19 cellular contexts compared by ENCODE assay signal in genomic region chr10:5041471-5042023, GRCh38. TPM values are rescaled to one million over a fixed set of nuclear protein-coding genes. Genes with fewer than 3 reads are reported as not detected.
DNase-seq lines count a peak whose midpoint lies in the region; ATAC-seq, FAIRE-seq and TF ChIP-seq lines count a peak whose summit lies in the region.
"Had no signal": no experiment of that assay in that cellular context is flagged by ENCODE, and none has a peak within 500 bp of the region (broad histone marks: within the 10 kb centered on the region; RNA-seq: fewer than 3 reads in every experiment).

No MANE protein-coding gene starts in this region.

- peaks cover 10% of the 10 kb centered on the region; the same call in 1 of the 2 replicates for H3K9me3 Mint-ChIP-seq in HFFc6

- peaks cover 4% of the 10 kb centered on the region; the same call in 1 of the 2 replicates for H3K27me3 Mint-ChIP-seq in HFFc6 (ENCODE audit: insufficient read depth)

- H3K36me3 Mint-ChIP-seq in HFFc6 (ENCODE audit: low read depth): no peaks in the 10 kb centered on the region

- no peak for TF ChIP-seq POLR2A in gastrocnemius medialis (IDR thresholded peaks at IDR 0.05)

- FAIRE-seq in keratinocyte (lab: Jason Lieb, UNC) (no peak), HTR-8/SVneo (lab: Jason Lieb, UNC) (no peak)
- FAIRE-seq: GM18507, GM19239 had no signal

- H3K27me3 ChIP-seq in keratinocyte (ENCODE audit: control insufficient read depth, extremely low read depth, insufficient read depth, low read length) (no peaks in the 10 kb centered on the region), gastrocnemius medialis (no peaks in the 10 kb centered on the region)
- H3K27me3 ChIP-seq: sigmoid colon, upper lobe of right lung had no signal

- H3K9ac ChIP-seq in keratinocyte (ENCODE audit: control insufficient read depth, extremely low read depth, insufficient read depth, low read length): no peak overlapping the region

- H4K20me1 ChIP-seq in keratinocyte (ENCODE audit: control insufficient read depth, extremely low read depth, insufficient read depth, low read length): no peaks in the 10 kb centered on the region

- H3K4me1 Mint-ChIP-seq in HFFc6 (ENCODE audit: low read depth): peaks cover 15% of the 10 kb centered on the region

- H3K4me3 ChIP-seq in keratinocyte (ENCODE audit: control insufficient read depth in 2 of 3, extremely low read depth in 1 of 3, insufficient read depth in 2 of 3, low read depth in 1 of 3, low read length in 3 of 3): peak overlapping the region in 2 of 3 experiments; percentile 14 to 29
- peak overlapping the region in 3 of 4 donors; percentile 16 to 46 (median 25) for H3K4me3 ChIP-seq in gastrocnemius medialis
- H3K4me3 ChIP-seq: lung, upper lobe of right lung had no signal

- H3K9me3 ChIP-seq in keratinocyte (ENCODE audit: control insufficient read depth, low read depth, low read length): no peaks in the 10 kb centered on the region
- no peaks in the 10 kb centered on the region for H3K9me3 ChIP-seq in gastrocnemius medialis
- H3K9me3 ChIP-seq: sigmoid colon, upper lobe of right lung had no signal

- H2AFZ ChIP-seq in keratinocyte (ENCODE audit: control insufficient read depth, low read length): peak overlapping the region; percentile 91

- peak; percentile 56 for ATAC-seq in SK-N-SH treated with all-trans-retinoic acid at 6 μM for 48 hours
- ATAC-seq in gastrocnemius medialis: no peak
- no peak for ATAC-seq in GM21447 (IDR thresholded peaks at IDR 0.05; ENCODE audit: unreplicated experiment)

- peak overlapping the region; percentile 87 for H3K4me2 ChIP-seq in keratinocyte (ENCODE audit: control insufficient read depth, extremely low read depth, insufficient read depth, low read depth, low read length)

- in situ Hi-C loops in gastrocnemius medialis (cut with MboI; ENCODE audit: low sequenced_read_pairs in 4 of 4): no loop called here

- intact Hi-C loops in gastrocnemius medialis (cut with DNase I; ENCODE audit: low total_unique reads): no loop called here

- TF ChIP-seq CTCF in HFFc6 (IDR thresholded peaks at IDR 0.05) (no peak), keratinocyte (optimal IDR thresholded peaks at IDR 0.05 in 1 of 3, IDR thresholded peaks at IDR 0.05 in 1 of 3, conservative IDR thresholded peaks at IDR 0.05 in 1 of 3; ENCODE audit: extremely low read depth in 1 of 3, insufficient read depth in 2 of 3, low read length in 3 of 3) (no peak), gastrocnemius medialis (IDR thresholded peaks at IDR 0.05 in 4 of 5, conservative IDR thresholded peaks at IDR 0.05 in 1 of 5) (no peak)

- H3K36me3 ChIP-seq in keratinocyte (ENCODE audit: control insufficient read depth in 2 of 2, extremely low read depth in 1 of 2, insufficient read depth in 2 of 2, low read length in 2 of 2) (no peaks in the 10 kb centered on the region), gastrocnemius medialis (no peaks in the 10 kb centered on the region)
- H3K36me3 ChIP-seq: sigmoid colon, upper lobe of right lung, WERI-Rb-1 had no signal

- no peak overlapping the region for H3K27ac ChIP-seq in keratinocyte (ENCODE audit: control insufficient read depth, insufficient read depth, low read length)
- H3K27ac ChIP-seq in gastrocnemius medialis: peak overlapping the region in 2 of 4 donors; percentile 36 to 39
- H3K27ac ChIP-seq: upper lobe of right lung, WERI-Rb-1 had no signal

- H3K4me3 Mint-ChIP-seq in HFFc6: peak overlapping the region; percentile 76

- no peaks in the 10 kb centered on the region for H3K79me2 ChIP-seq in keratinocyte (ENCODE audit: control insufficient read depth, insufficient read depth, low read length)

- H3K4me1 ChIP-seq in keratinocyte (ENCODE audit: control insufficient read depth, extremely low read depth, insufficient read depth, low read length) (peaks cover 9% of the 10 kb centered on the region), gastrocnemius medialis (peaks cover 0 to 19% of the 10 kb centered on the region in 2 donors)

- dilution Hi-C loops in keratinocyte (cut with MboI; ENCODE audit: extremely low pct_ligation_motif_present, low sequenced_read_pairs): no loop called here

- DNase-seq in HFFc6 (no peak), keratinocyte (ENCODE audit: low read depth, low spot score) (no peak), gastrocnemius medialis (no peak), Kasumi-1 (lab: John Stamatoyannopoulos, UW) (no peak), SHP77 (lab: John Stamatoyannopoulos, UW) (no peak), HTR-8/SVneo (ENCODE audit: insufficient read length, low spot score) (no peak)
- DNase-seq: AML-193; DMS153; NCI-H2171; sigmoid colon; stimulated activated CD4-positive, alpha-beta T cell treated with anti-CD3 and anti-CD28 coated beads, Interleukin-4, amount 100 ng/mL, for 4 hours; upper lobe of right lung; WERI-Rb-1 had no signal

- peak overlapping the region; percentile 65 for H3K27ac Mint-ChIP-seq in HFFc6

- H3K9me1 ChIP-seq in keratinocyte (ENCODE audit: control insufficient read depth, extremely low read depth, insufficient read depth, low read length): no peaks in the 10 kb centered on the region

TF ChIP-seq in SK-N-SH treated with all-trans-retinoic acid at 6 μM for 48 hours, 23 proteins besides CTCF, POLR2A, EP300 and RAD21:
- TF ChIP-seq GLIS3 (CRISPR knock-in tag; IDR thresholded peaks at IDR 0.05): no peak
TF ChIP-seq in SK-N-SH treated with all-trans-retinoic acid at 6 μM for 48 hours: peak in this region for 0.

RNA-seq across cellular contexts. Expression of gene AKR1C2, which starts 37.9 kb away (rescaled TPM):
- total RNA-seq in HFFc6 (2021; fragmentation: NEBNext Ultra II Directional; extraction: Animal tissue kit (Norgen Biotek cat#: 25700)): 1 to 10 TPM in 3 of 6 experiments, under 1 TPM in 3; 0.52 to 1.5 (median 1.1) TPM
- 24.2 to 173 TPM (median 66.0 TPM) in 3 replicates for polyA plus RNA-seq in keratinocyte
- polyA plus RNA-seq in keratinocyte (2011; ENCODE audit: low read depth): 43.6 TPM
- polyA plus RNA-seq in keratinocyte (2011; cell fraction: cytosol; rRNA removed): 50.5 and 71.2 TPM in 2 replicates
- polyA plus RNA-seq in keratinocyte (2011; cell fraction: nucleus; rRNA removed): 68.6 and 75.6 TPM in 2 replicates
- 21.0 and 101 TPM in 2 replicates for polyA plus RNA-seq in keratinocyte (2012; ENCODE audit: low replicate concordance)
- 7.8 to 78.1 TPM (median 31.6 TPM) in 3 replicates for polyA minus RNA-seq in keratinocyte
- polyA minus RNA-seq in keratinocyte (2011; cell fraction: cytosol; rRNA and poly(A)+ RNA removed): 23.6 TPM
- 9.7 and 21.4 TPM in 2 replicates for polyA minus RNA-seq in keratinocyte (2011; cell fraction: nucleus; rRNA and poly(A)+ RNA removed)
- total RNA-seq in gastrocnemius medialis: 100 to 1,000 TPM; 325 to 380 (median 345) TPM
- total RNA-seq: activated CD8-positive, alpha-beta memory T cell treated with anti-CD3 and anti-CD28 coated beads for 36 hours had no signal

RNA-seq across cellular contexts. Expression of gene AKR1C3, which starts 52.7 kb away (rescaled TPM):
- under 1 TPM in 4 of 6 experiments, not detected in 2; 0.28 to 0.84 (median 0.59) TPM for total RNA-seq in HFFc6 (2021; fragmentation: NEBNext Ultra II Directional; extraction: Animal tissue kit (Norgen Biotek cat#: 25700))
- polyA plus RNA-seq in keratinocyte: 11.7 to 120 TPM (median 27.3 TPM) in 3 replicates
- polyA plus RNA-seq in keratinocyte (2011; ENCODE audit: low read depth): 24.3 TPM
- 44.3 and 44.7 TPM in 2 replicates for polyA plus RNA-seq in keratinocyte (2011; cell fraction: cytosol; rRNA removed)
- 47.7 and 61.6 TPM in 2 replicates for polyA plus RNA-seq in keratinocyte (2011; cell fraction: nucleus; rRNA removed)
- polyA plus RNA-seq in keratinocyte (2012; ENCODE audit: low replicate concordance): 6.8 and 28.2 TPM in 2 replicates
- 1.8 to 50.6 TPM (median 14.4 TPM) in 3 replicates for polyA minus RNA-seq in keratinocyte
- polyA minus RNA-seq in keratinocyte (2011; cell fraction: cytosol; rRNA and poly(A)+ RNA removed): 12.9 TPM
- 10.3 and 18.2 TPM in 2 replicates for polyA minus RNA-seq in keratinocyte (2011; cell fraction: nucleus; rRNA and poly(A)+ RNA removed)
- total RNA-seq in gastrocnemius medialis: 100 to 1,000 TPM in 3 of 4 donors, 10 to 100 TPM in 1; 48.3 to 293 (median 197) TPM
- total RNA-seq: activated CD8-positive, alpha-beta memory T cell treated with anti-CD3 and anti-CD28 coated beads for 36 hours had no signal

Comparison
In these comparisons a context has a peak if more than half of its experiments do, and no peak if none do; other contexts are left out.
1. RNA of gene AKR1C2, which starts 37.9 kb away (total RNA-seq): 325 to 380 TPM in gastrocnemius medialis; 0.52 to 1.5 TPM in HFFc6; every median in the first group is over 100 times any median in the second.
2. RNA of gene AKR1C3, which starts 52.7 kb away (total RNA-seq): 48.3 to 293 TPM in gastrocnemius medialis; 0.28 to 0.84 TPM in HFFc6; every median in the first group is over 10 times any median in the second.